20 cellular contexts compared by ENCODE assay signal in genomic region chr5:72298711-72299110, GRCh38. TPM values are rescaled to one million over a fixed set of nuclear protein-coding genes. Genes with fewer than 3 reads are reported as not detected.
DNase-seq lines count a peak whose midpoint lies in the region; ATAC-seq and TF ChIP-seq lines count a peak whose summit lies in the region.
"Had no signal": no experiment of that assay in that cellular context is flagged by ENCODE, and none has a peak within 500 bp of the region (broad histone marks: within the 10 kb centered on the region; RNA-seq: fewer than 3 reads in every experiment).

No MANE protein-coding gene starts in this region.

- no peaks in the 10 kb centered on the region for H3K9me3 Mint-ChIP-seq in memory B cell
- no peaks in the 10 kb centered on the region for H3K9me3 Mint-ChIP-seq in Caco-2 (ENCODE audit: unreplicated experiment)
- H3K9me3 Mint-ChIP-seq: CD4-positive, alpha-beta T cell; GM23338; HFFc6; T-helper 1 cell treated with Interleukin-12 subunit alpha and Interleukin-12 subunit beta and Interleukin-4 antibody, amounts not matched to agents 30 μg/mL and 1 μg/mL, for 36 hours had no signal

- H3K36me3 Mint-ChIP-seq in memory B cell (peaks cover 8% of the 10 kb centered on the region), Caco-2 (ENCODE audit: insufficient read depth, unreplicated experiment) (peaks cover 29% of the 10 kb centered on the region)

- H3K27me3 ChIP-seq in DOHH2 (ENCODE audit: control insufficient read depth, low read length) (no peaks in the 10 kb centered on the region), Caco-2 (replicated peaks; ENCODE audit: control insufficient read depth, insufficient read depth, low read length) (no peaks in the 10 kb centered on the region), stomach (no peaks in the 10 kb centered on the region)

- H3K79me2 ChIP-seq in DOHH2 (ENCODE audit: control insufficient read depth, low read length), result peaks cover 94% of the 10 kb centered on the region

- ATAC-seq in memory B cell (ENCODE audit: low read depth), result no peak
- no peak for ATAC-seq in HG02938 (IDR thresholded peaks at IDR 0.05; ENCODE audit: unreplicated experiment)
- ATAC-seq: GM23338, PC-3 had no signal

- H3K4me3 ChIP-seq in DOHH2 (ENCODE audit: low read length), result peak overlapping the region; percentile 72
- peak overlapping the region; percentile 53 for H3K4me3 ChIP-seq in GM12865 (ENCODE audit: low read depth, low read length)
- H3K4me3 ChIP-seq in Caco-2 (ENCODE audit: low read depth, low read length), result no peak overlapping the region
- no peak overlapping the region for H3K4me3 ChIP-seq in stomach
- H3K4me3 ChIP-seq: GM23338, SK-N-MC had no signal

- intact Hi-C loops in Caco-2 (cut with micrococcal nuclease; ENCODE audit: unreplicated experiment) (no loop called here), stomach (cut with DNase I; ENCODE audit: low total_unique reads) (no loop called here)

- peaks cover 63% of the 10 kb centered on the region for H3F3A ChIP-seq in DOHH2 (ENCODE audit: control insufficient read depth, insufficient read depth)

- H3K4me1 ChIP-seq in DOHH2 (ENCODE audit: control insufficient read depth, low read length) (peaks cover 94% of the 10 kb centered on the region), Caco-2 (peaks cover 17% of the 10 kb centered on the region), stomach (peaks cover 0 to 14% (median 2%) of the 10 kb centered on the region in 4 donors)

- peak overlapping the region; percentile 58 for H3K27ac Mint-ChIP-seq in memory B cell
- no peak overlapping the region for H3K27ac Mint-ChIP-seq in Caco-2 (ENCODE audit: unreplicated experiment)
- H3K27ac Mint-ChIP-seq: CD4-positive, alpha-beta T cell; T-helper 1 cell treated with Interleukin-12 subunit alpha and Interleukin-12 subunit beta and Interleukin-4 antibody, amounts not matched to agents 30 μg/mL and 1 μg/mL, for 36 hours had no signal

- H3K9me3 ChIP-seq in DOHH2 (ENCODE audit: control insufficient read depth, insufficient read depth, low read length), result no peaks in the 10 kb centered on the region
- no peaks in the 10 kb centered on the region for H3K9me3 ChIP-seq in Caco-2
- no peaks in the 10 kb centered on the region for H3K9me3 ChIP-seq in stomach

- no peak for TF ChIP-seq POLR2A in stomach (IDR thresholded peaks at IDR 0.05)

- DNase-seq in GM12865 (ENCODE audit: low read depth) (no peak), NCI-H69 (lab: John Stamatoyannopoulos, UW) (peak; percentile 57), memory B cell (ENCODE audit: low spot score in 2 of 2) (no peak), Caco-2 (no peak), stomach (no peak)
- DNase-seq: AML-193; CD4-positive, alpha-beta T cell; IMR-90; MV-4-11; NCI-H1417 treated with DMSO at 0.1 percent for 48 hours; NCI-H2081; NCI-H2227 treated with DMSO at 0.1 percent for 48 hours; NK-92 treated with Interleukin-12 subunit alpha and Interleukin-12 subunit beta, amount 100 ng/mL, for 24 hours; PC-3 had no signal

- no peak for TF ChIP-seq EP300 in stomach (IDR thresholded peaks at IDR 0.05)

- H3K4me2 ChIP-seq in DOHH2 (ENCODE audit: low read length), result peak overlapping the region; percentile 94
- H3K4me2 ChIP-seq: GM23338 had no signal

- H3K4me3 Mint-ChIP-seq in memory B cell (peak overlapping the region; percentile 82), Caco-2 (ENCODE audit: unreplicated experiment) (no peak overlapping the region)
- H3K4me3 Mint-ChIP-seq: CD4-positive, alpha-beta T cell; GM23338; T-helper 1 cell treated with Interleukin-12 subunit alpha and Interleukin-12 subunit beta and Interleukin-4 antibody, amounts not matched to agents 30 μg/mL and 1 μg/mL, for 36 hours had no signal

- 90 to 97% (median 96%) methylated on average over 5 of the region's 5 CpGs for WGBS in stomach, 5 donors

- no peaks in the 10 kb centered on the region for H3K27me3 Mint-ChIP-seq in memory B cell
- no peaks in the 10 kb centered on the region for H3K27me3 Mint-ChIP-seq in Caco-2 (ENCODE audit: insufficient read depth, unreplicated experiment)
- H3K27me3 Mint-ChIP-seq: CD4-positive, alpha-beta T cell had no signal

- POLR2A ChIA-PET in Caco-2 (lab: Charles Lee), result no interaction called here

- peak overlapping the region; percentile 95 for H3K27ac ChIP-seq in DOHH2 (ENCODE audit: low read depth, low read length)
- no peak overlapping the region for H3K27ac ChIP-seq in stomach
- H3K27ac ChIP-seq: SK-N-MC had no signal

- CTCF ChIA-PET in Caco-2 (lab: Charles Lee), result interaction anchor here (0.5 kb wide), 1 partner anchor 454 kb away, joined by 4 read pairs; no protein-coding TSS in a partner anchor

- TF ChIP-seq CTCF in DOHH2 (IDR thresholded peaks at IDR 0.05; ENCODE audit: low read depth, low read length, poor library complexity, severe bottlenecking) (no peak), GM12865 (IDR thresholded peaks at IDR 0.05; ENCODE audit: insufficient read depth, low read depth, low read length, missing control alignments) (no peak), Caco-2 (IDR thresholded peaks at IDR 0.05; ENCODE audit: insufficient read depth in 1 of 2, low read depth in 1 of 2, low read length in 1 of 2, severe bottlenecking in 1 of 2, unreplicated experiment in 1 of 2) (no peak), stomach (IDR thresholded peaks at IDR 0.05) (no peak)

- no peaks in the 10 kb centered on the region for H3K9me2 ChIP-seq in DOHH2 (replicated peaks; ENCODE audit: control insufficient read depth, low read length)

- no peaks in the 10 kb centered on the region for H4K20me1 ChIP-seq in DOHH2 (ENCODE audit: control insufficient read depth, insufficient read depth, low read depth, low read length)

- BruUV-seq in Caco-2 (replicated peaks; lab: Mats Ljungman, UMichigan), result no TSS peak

- H3K4me1 Mint-ChIP-seq in memory B cell (peaks cover 55% of the 10 kb centered on the region), Caco-2 (ENCODE audit: low read depth, unreplicated experiment) (peaks cover 29% of the 10 kb centered on the region)

- H3K36me3 ChIP-seq in DOHH2 (ENCODE audit: control insufficient read depth, low read length), result peaks cover 87% of the 10 kb centered on the region
- no peaks in the 10 kb centered on the region for H3K36me3 ChIP-seq in Caco-2 (ENCODE audit: control insufficient read depth, insufficient read depth, low read length)
- peaks cover 0 to 24% (median 19%) of the 10 kb centered on the region in 4 donors for H3K36me3 ChIP-seq in stomach

RNA-seq across cellular contexts. Expression of gene MRPS27, which starts 21.3 kb away (rescaled TPM):
- 71.1 and 83.8 TPM in 2 replicates for total RNA-seq in Caco-2 (2022)
- total RNA-seq in stomach, result 10 to 100 TPM; 14.8 to 43.3 (median 21.0) TPM
- 10 to 100 TPM; 22.0 to 24.5 (median 24.3) TPM for polyA plus RNA-seq in stomach

RNA-seq across cellular contexts. Expression of gene PTCD2, which starts 21.5 kb away (rescaled TPM):
- total RNA-seq in Caco-2 (2022) (11.6 and 12.5 TPM in 2 replicates), stomach (10 to 100 TPM in 1 of 5 donors, 1 to 10 TPM in 4; 1.3 to 56.7 (median 2.9) TPM)
- polyA plus RNA-seq in stomach, result 1 to 10 TPM; 1.7 to 3.8 (median 2.3) TPM

Comparison
In these comparisons a context has a peak if more than half of its experiments do, and no peak if none do; other contexts are left out.
1. H3K4me3 ChIP-seq: peak in DOHH2 (single experiment) and GM12865 (single experiment); none in Caco-2 (single experiment) and stomach (0 of 4).